31 cellular contexts compared by ENCODE assay signal in the genomic region with DNA sequence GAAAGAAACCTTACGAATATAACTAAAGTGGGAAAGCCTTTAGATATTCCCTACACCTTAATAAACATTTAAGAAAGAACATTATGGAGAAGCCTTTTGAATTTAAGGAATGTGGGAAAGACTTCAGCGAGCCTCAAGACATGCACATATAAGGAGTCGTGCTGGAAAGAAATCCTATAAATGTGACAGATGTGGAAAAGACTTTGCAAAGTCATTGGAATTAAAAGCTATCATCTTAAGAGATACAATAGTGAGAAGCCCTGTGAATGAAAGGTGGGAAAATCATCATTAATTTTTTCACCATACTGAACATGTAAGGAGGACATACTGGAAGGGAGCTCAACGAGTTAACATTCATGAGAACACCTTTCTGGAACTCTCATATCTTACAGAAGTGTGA.
A peak's percentile ranks its signal among the peaks of the same experiment; 100 is the strongest.
DNase-seq lines count a peak whose midpoint lies in the region; ATAC-seq, FAIRE-seq and TF ChIP-seq lines count a peak whose summit lies in the region.
"Had no signal": no experiment of that assay in that cellular context is flagged by ENCODE, and none has a peak within 500 bp of the region (broad histone marks: within the 10 kb centered on the region; RNA-seq: fewer than 3 reads in every experiment).

No MANE protein-coding gene starts in this region.

- H3K9ac ChIP-seq in K562 (ENCODE audit: insufficient read depth in 1 of 2, low read depth in 2 of 2, low read length in 2 of 2): no peak overlapping the region
- H3K9ac ChIP-seq: BLaER1; BLaER1 treated with 17β-estradiol and CSF1 and Interleukin-3, amounts not matched to agents 10 nM and 100 nM had no signal

- CTCF ChIA-PET in HEK293 (lab: Yijun Ruan, JAX): no interaction called here
- CTCF ChIA-PET in K562 (lab: Yijun Ruan, JAX; ENCODE audit: low intra/inter-chr PET ratio): no interaction called here

- no peak overlapping the region for H3K4me2 ChIP-seq in K562 (ENCODE audit: insufficient read depth, low read length)
- H3K4me2 ChIP-seq: A549; BLaER1; BLaER1 treated with 17β-estradiol and CSF1 and Interleukin-3, amounts not matched to agents 10 nM and 100 nM had no signal

- TF ChIP-seq RAD21 in K562 (CRISPR knock-in tag; conservative IDR thresholded peaks at IDR 0.05 in 1 of 2, IDR thresholded peaks at IDR 0.05 in 1 of 2): no peak

- H3K4me1 ChIP-seq in HEK293 (ENCODE audit: control insufficient read depth, insufficient read depth, low read length) (no peaks in the 10 kb centered on the region), K562 (replicated peaks in 1 of 2; ENCODE audit: control insufficient read depth in 2 of 2, insufficient read depth in 2 of 2, low read length in 2 of 2) (peaks cover 0 to 2% of the 10 kb centered on the region in 2 experiments; a peak in 3 of 5 replicates), spleen (peaks cover 0 to 6% (median 0%) of the 10 kb centered on the region in 6 donors)
- H3K4me1 ChIP-seq: A549; BE2C; BLaER1; BLaER1 treated with 17β-estradiol and CSF1 and Interleukin-3, amounts not matched to agents 10 nM and 100 nM; Caco-2 had no signal

- TF ChIP-seq POLR2A in K562 (conservative IDR thresholded peaks at IDR 0.05) (no peak), spleen (IDR thresholded peaks at IDR 0.05) (no peak)

- TF ChIP-seq CTCF in HEK293 (tag by site-specific recombination; IDR thresholded peaks at IDR 0.05) (no peak), K562 (IDR thresholded peaks at IDR 0.05 in 2 of 3, conservative IDR thresholded peaks at IDR 0.05 in 1 of 3; ENCODE audit: insufficient read depth in 2 of 3, low read depth in 1 of 3, low read length in 3 of 3) (no peak), spleen (IDR thresholded peaks at IDR 0.05 in 8 of 11, conservative IDR thresholded peaks at IDR 0.05 in 3 of 11) (no peak)

- H3K9me1 ChIP-seq in K562 (ENCODE audit: control insufficient read depth, insufficient read depth, low read length): no peaks in the 10 kb centered on the region

- whole genome bisulfite sequencing in K562 (ENCODE audit: insufficient coverage, low coverage, missing lambda C conversion rate): 12% methylated on average over 4 of the region's 4 CpGs
- 71 to 86% (median 76%) methylated on average over 4 of the region's 4 CpGs for WGBS in spleen, 5 donors

- in situ Hi-C loops in K562 (cut with MboI): no loop called here

- H3K27ac ChIP-seq in HEK293 (ENCODE audit: extremely low read depth, low read depth, low read length) (no peak overlapping the region), K562 (ENCODE audit: extremely low read depth, low read depth, low read length) (no peak overlapping the region), spleen (no peak overlapping the region)
- H3K27ac ChIP-seq: 22Rv1; A549; BLaER1; BLaER1 treated with 17β-estradiol and CSF1 and Interleukin-3, amounts not matched to agents 10 nM and 100 nM; C4-2B had no signal

- POLR2A ChIA-PET in HEK293 (lab: Yijun Ruan, JAX): no interaction called here
- POLR2A ChIA-PET in K562 (lab: Yijun Ruan, JAX): no interaction called here

- H3K4me3 ChIP-seq in HEK293 (ENCODE audit: low read depth, low read length) (no peak overlapping the region), K562 (no peak overlapping the region), spleen (no peak overlapping the region)
- H3K4me3 ChIP-seq: A549; BLaER1; BLaER1 treated with 17β-estradiol and CSF1 and Interleukin-3, amounts not matched to agents 10 nM and 100 nM had no signal

- no TSS peak for BruUV-seq in K562 (replicated peaks; lab: Mats Ljungman, UMichigan)

- H3K36me3 ChIP-seq in HEK293 (ENCODE audit: control insufficient read depth in 2 of 2, insufficient read depth in 1 of 2, low read length in 2 of 2): no peaks in the 10 kb centered on the region
- H3K36me3 ChIP-seq in K562 (ENCODE audit: control insufficient read depth, insufficient read depth, low read length): no peaks in the 10 kb centered on the region
- no peaks in the 10 kb centered on the region for H3K36me3 ChIP-seq in spleen
- H3K36me3 ChIP-seq: BE2C; BLaER1; BLaER1 treated with 17β-estradiol and CSF1 and Interleukin-3, amounts not matched to agents 10 nM and 100 nM had no signal

- TF ChIP-seq EP300 in K562 (IDR thresholded peaks at IDR 0.05; ENCODE audit: low read length): no peak

- ATAC-seq in K562: no peak
- ATAC-seq in HG03378 (IDR thresholded peaks at IDR 0.05; ENCODE audit: unreplicated experiment): no peak
- ATAC-seq: A549; CD8-positive, alpha-beta T cell had no signal

- no peaks in the 10 kb centered on the region for H3K27me3 ChIP-seq in K562 (ENCODE audit: control insufficient read depth in 2 of 2, insufficient read depth in 2 of 2, low read length in 2 of 2)
- no peaks in the 10 kb centered on the region for H3K27me3 ChIP-seq in spleen (replicated peaks in 1 of 7)
- H3K27me3 ChIP-seq: BE2C; BLaER1; BLaER1 treated with 17β-estradiol and CSF1 and Interleukin-3, amounts not matched to agents 10 nM and 100 nM had no signal

- no peak overlapping the region for H2AFZ ChIP-seq in K562 (ENCODE audit: low read depth, low read length)

- H3K79me2 ChIP-seq in K562 (ENCODE audit: control insufficient read depth, insufficient read depth, low read length): no peaks in the 10 kb centered on the region

- intact Hi-C loops in K562 (cut with micrococcal nuclease) (loop anchor here (10.0 kb wide), 1 partner anchor 58 kb away; no protein-coding TSS in a partner anchor), spleen (cut with DNase I; ENCODE audit: low total_unique reads) (no loop called here)

- no peak for FAIRE-seq in K562 (lab: Jason Lieb, UNC)
- FAIRE-seq: A204.1, A549, D721Med had no signal

- no peaks in the 10 kb centered on the region for H4K20me1 ChIP-seq in K562 (replicated peaks; ENCODE audit: control insufficient read depth, insufficient read depth, low read length)
- H4K20me1 ChIP-seq: BLaER1; BLaER1 treated with 17β-estradiol and CSF1 and Interleukin-3, amounts not matched to agents 10 nM and 100 nM had no signal

- DNase-seq in K562 (ENCODE audit: extremely low read depth in 1 of 4, low spot score in 3 of 4) (no peak), spleen (no peak)
- DNase-seq: 8988T; ACHN; AML-193; BE2C; C1 segment of cervical spinal cord; Caco-2; Calu3; CD4-positive, alpha-beta memory T cell; CD4-positive, alpha-beta T cell; CD4-positive, CD25-positive, alpha-beta regulatory T cell; CD8-positive, alpha-beta memory T cell; CD8-positive, alpha-beta T cell; COR-L47; DMS 273 treated with DMSO at 0.1 percent for 48 hours; DMS153; DMS53; DMS79; DMS79 treated with DMSO at 0.1 percent for 48 hours; DND-41; EL had no signal

- H3K9me3 ChIP-seq in HEK293 (ENCODE audit: control insufficient read depth, insufficient read depth, low read depth, low read length) (no peaks in the 10 kb centered on the region), K562 (replicated peaks; ENCODE audit: control insufficient read depth, insufficient read depth, low read depth, low read length) (no peaks in the 10 kb centered on the region), spleen (peaks cover 0 to 63% (median 23%) of the 10 kb centered on the region in 8 donors)
- H3K9me3 ChIP-seq: BE2C had no signal

TF ChIP-seq in HEK293, 187 proteins besides CTCF, POLR2A, EP300 and RAD21 (continues in another document):
- no peak for TF ChIP-seq ZBTB10 (tag by site-specific recombination; IDR thresholded peaks at IDR 0.05)
- peak; percentile 74 for TF ChIP-seq SETDB1 (IDR thresholded peaks at IDR 0.05; ENCODE audit: insufficient read length, low read length)

TF ChIP-seq in K562, 482 proteins besides CTCF, POLR2A, EP300 and RAD21 (continues in another document):
- TF ChIP-seq ELK3 (CRISPR knock-in tag; IDR thresholded peaks at IDR 0.05): no peak
- TF ChIP-seq ZNF197 (CRISPR knock-in tag; IDR thresholded peaks at IDR 0.05; ENCODE audit: low read depth): no peak
- TF ChIP-seq NR1H2 (CRISPR knock-in tag; IDR thresholded peaks at IDR 0.05): no peak
- TF ChIP-seq KHSRP (IDR thresholded peaks at IDR 0.05): no peak
- TF ChIP-seq ARID3B (CRISPR knock-in tag; IDR thresholded peaks at IDR 0.05; ENCODE audit: borderline replicate concordance): no peak
- no peak for TF ChIP-seq SRSF1 (IDR thresholded peaks at IDR 0.05; ENCODE audit: low read depth, low read length)
- TF ChIP-seq ZNF764 (CRISPR knock-in tag; IDR thresholded peaks at IDR 0.05; ENCODE audit: low read depth): no peak

Comparison
In these comparisons a context has a peak if more than half of its experiments do, and no peak if none do; other contexts are left out.
1. Of the 44 proteins assayed by ChIP-seq in both K562 and HEK293: peak only in K562: TRIM28; only in HEK293: SETDB1; in both: none; in neither: 42.